1 cellular context compared by ENCODE assay signal in the genomic region with DNA sequence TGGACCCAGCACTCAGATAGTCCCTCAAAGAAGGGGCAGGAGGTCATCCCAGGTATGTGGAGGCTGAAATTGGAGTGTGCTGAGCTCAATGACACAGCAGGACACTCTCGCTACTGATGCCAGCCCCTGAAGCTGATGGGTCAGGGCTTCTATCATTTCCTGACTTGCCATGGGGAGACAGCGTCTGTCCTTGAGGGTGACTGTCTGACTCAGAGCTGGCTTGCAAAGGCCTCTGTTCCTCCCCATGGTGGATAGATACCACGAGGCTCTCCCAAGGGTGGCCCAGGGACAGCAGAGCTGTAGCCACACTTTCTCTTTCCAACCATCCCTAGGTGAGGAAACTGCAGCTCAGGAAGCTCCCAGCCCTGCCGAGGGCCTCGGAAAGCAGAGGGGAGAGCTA.
TF ChIP-seq lines count a peak whose summit lies in the region.

No MANE protein-coding gene starts in this region.

TF ChIP-seq in H1, 55 proteins besides CTCF, POLR2A, EP300 and RAD21:
- TF ChIP-seq, protein P1, sequence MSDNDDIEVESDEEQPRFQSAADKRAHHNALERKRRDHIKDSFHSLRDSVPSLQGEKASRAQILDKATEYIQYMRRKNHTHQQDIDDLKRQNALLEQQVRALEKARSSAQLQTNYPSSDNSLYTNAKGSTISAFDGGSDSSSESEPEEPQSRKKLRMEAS (IDR thresholded peaks at IDR 0.05): no peak
- 0 out of 2 replicates have a peak, but pooled peaks have one; percentile 5 for TF ChIP-seq POLR2AphosphoS5 (IDR thresholded peaks at IDR 0.05; ENCODE audit: low read depth, low read length)
